Comparison of ENCODE assay signal across 9 cellular contexts in the genomic region with DNA sequence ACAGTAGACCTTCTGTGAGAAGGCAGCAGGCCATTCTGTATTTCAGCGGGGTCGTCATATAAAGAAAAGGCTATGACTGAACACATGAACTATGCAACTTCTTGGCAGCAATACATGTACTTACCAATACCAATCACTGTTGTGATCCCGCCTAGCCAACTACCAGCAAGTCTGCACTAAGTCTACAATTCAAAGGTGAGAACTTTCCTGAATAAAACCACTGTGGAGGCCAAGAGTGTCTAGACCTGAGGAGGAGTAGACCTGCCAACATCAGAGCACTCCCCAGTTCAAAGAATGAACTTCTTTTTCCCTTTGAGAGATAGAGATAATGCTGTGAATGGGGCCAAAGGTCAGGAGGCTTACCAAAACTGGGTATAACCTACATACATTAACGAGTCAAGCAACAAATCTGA.
DNase-seq lines count a peak whose midpoint lies in the region; ATAC-seq and TF ChIP-seq lines count a peak whose summit lies in the region.
"Had no signal": no experiment of that assay in that cellular context is flagged by ENCODE, and none has a peak within 500 bp of the region (broad histone marks: within the 10 kb centered on the region; RNA-seq: fewer than 3 reads in every experiment).

No MANE protein-coding gene starts in this region.

- no peak for DNase-seq in natural killer cell treated with Interleukin-12 subunit alpha and Interleukin-12 subunit beta and Interleukin-15 and Interleukin-18, amount 100 ng/mL, for 72 hours (ENCODE audit: low spot score)
- DNase-seq in natural killer cell (no peak), colonic mucosa (peak; percentile 31), memory B cell (ENCODE audit: low spot score in 2 of 2) (no peak), DMS53 (lab: John Stamatoyannopoulos, UW) (no peak), NCI-H1105 (lab: John Stamatoyannopoulos, UW) (no peak)
- DNase-seq in activated CD4-positive, CD25-positive, alpha-beta regulatory T cell treated with anti-CD3 and anti-CD28 coated beads, Interleukin-2, amount 50 U/mL, for 72 hours = no peak
- DNase-seq: left lung had no signal

- no peaks in the 10 kb centered on the region for H3K27me3 Mint-ChIP-seq in natural killer cell treated with Interleukin-12 subunit alpha and Interleukin-12 subunit beta and Interleukin-15 and Interleukin-18, amount 100 ng/mL, for 72 hours
- H3K27me3 Mint-ChIP-seq in natural killer cell (ENCODE audit: low read depth in 2 of 2) (no peaks in the 10 kb centered on the region), memory B cell (no peaks in the 10 kb centered on the region)

- peaks cover 12% of the 10 kb centered on the region for H3K4me1 ChIP-seq in colonic mucosa

- no peaks in the 10 kb centered on the region for H3K9me3 Mint-ChIP-seq in natural killer cell treated with Interleukin-12 subunit alpha and Interleukin-12 subunit beta and Interleukin-15 and Interleukin-18, amount 100 ng/mL, for 72 hours
- no peaks in the 10 kb centered on the region for H3K9me3 Mint-ChIP-seq in natural killer cell
- no peaks in the 10 kb centered on the region for H3K9me3 Mint-ChIP-seq in memory B cell

- peaks cover 65 to 77% of the 10 kb centered on the region in 2 donors for H3K4me1 Mint-ChIP-seq in natural killer cell treated with Interleukin-12 subunit alpha and Interleukin-12 subunit beta and Interleukin-15 and Interleukin-18, amount 100 ng/mL, for 72 hours (ENCODE audit: low read depth in 2 of 2)
- H3K4me1 Mint-ChIP-seq in natural killer cell (peaks cover 68 to 79% of the 10 kb centered on the region in 2 donors), memory B cell (peaks cover 56% of the 10 kb centered on the region)

- H3K27me3 ChIP-seq in colonic mucosa = no peaks in the 10 kb centered on the region
- H3K27me3 ChIP-seq: left lung had no signal

- H3K27ac ChIP-seq in colonic mucosa = peak overlapping the region; percentile 22

- H3K4me3 ChIP-seq in colonic mucosa = no peak overlapping the region
- H3K4me3 ChIP-seq: left lung had no signal

- H3K36me3 ChIP-seq in colonic mucosa = no peaks in the 10 kb centered on the region
- H3K36me3 ChIP-seq: left lung had no signal

- peak overlapping the region; percentile 45 to 91 for H3K27ac Mint-ChIP-seq in natural killer cell treated with Interleukin-12 subunit alpha and Interleukin-12 subunit beta and Interleukin-15 and Interleukin-18, amount 100 ng/mL, for 72 hours
- H3K27ac Mint-ChIP-seq in natural killer cell (peak overlapping the region in 1 of 2 donors; percentile 12), memory B cell (peak overlapping the region; percentile 97)

- no peak overlapping the region for H3K4me3 Mint-ChIP-seq in natural killer cell treated with Interleukin-12 subunit alpha and Interleukin-12 subunit beta and Interleukin-15 and Interleukin-18, amount 100 ng/mL, for 72 hours
- H3K4me3 Mint-ChIP-seq in natural killer cell = no peak overlapping the region
- no peak overlapping the region for H3K4me3 Mint-ChIP-seq in memory B cell

- intact Hi-C loops in natural killer cell (cut with micrococcal nuclease) = loop anchor here (5.0 kb wide), 1 partner anchor 37 kb away; no protein-coding TSS in a partner anchor
- intact Hi-C loops in colonic mucosa (cut with DNase I) = no loop called here

- H3K9ac ChIP-seq in colonic mucosa (ENCODE audit: low read depth in 2 of 2, low read length in 2 of 2) = no peak overlapping the region

- TF ChIP-seq CTCF in natural killer cell (IDR thresholded peaks at IDR 0.05) = no peak
- no peak for TF ChIP-seq CTCF in colonic mucosa (IDR thresholded peaks at IDR 0.05)

- no peaks in the 10 kb centered on the region for H3K9me3 ChIP-seq in colonic mucosa
- H3K9me3 ChIP-seq: left lung had no signal

- no peak for ATAC-seq in natural killer cell treated with Interleukin-12 subunit alpha and Interleukin-12 subunit beta and Interleukin-15 and Interleukin-18, amount 100 ng/mL, for 72 hours
- ATAC-seq in natural killer cell = no peak
- ATAC-seq in memory B cell (ENCODE audit: low read depth) = no peak
- no peak for ATAC-seq in GM18867 (IDR thresholded peaks at IDR 0.05; ENCODE audit: unreplicated experiment)
- ATAC-seq: left lung had no signal

- H3K36me3 Mint-ChIP-seq in natural killer cell treated with Interleukin-12 subunit alpha and Interleukin-12 subunit beta and Interleukin-15 and Interleukin-18, amount 100 ng/mL, for 72 hours = no peaks in the 10 kb centered on the region
- H3K36me3 Mint-ChIP-seq in natural killer cell (no peaks in the 10 kb centered on the region), memory B cell (no peaks in the 10 kb centered on the region)
